ENCODE assay signal across 37 cellular contexts in genomic region chrX:22296871-22297270, GRCh38. TPM values are rescaled to one million over a fixed set of nuclear protein-coding genes. Genes with fewer than 3 reads are reported as not detected.
"Had no signal": no experiment of that assay in that cellular context is flagged by ENCODE, and none has a peak within 500 bp of the region (broad histone marks: within the 10 kb centered on the region; RNA-seq: fewer than 3 reads in every experiment).

No MANE protein-coding gene starts in this region.

- H3K4me1 Mint-ChIP-seq: activated CD4-positive, alpha-beta T cell treated with anti-CD3 and anti-CD28 coated beads, Interleukin-2, amount 10 ng/mL, durations not matched to agents 24 days and 14 days; activated T-helper 17 cell treated with anti-CD3 and anti-CD28 coated beads, Interleukin-2, amount 50 U/mL, for 72 hours; stimulated activated effector memory CD8-positive, alpha-beta T cell treated with anti-CD3 and anti-CD28 coated beads, Interleukin-12 subunit alpha, Interleukin-12 subunit beta, amount 100 ng/mL, for 72 hours had no signal

- H3K27me3 ChIP-seq: cardiac muscle cell, colonic mucosa, right lobe of liver, upper lobe of left lung had no signal

- DNase-seq: activated CD4-positive, alpha-beta memory T cell treated with anti-CD3 and anti-CD28 coated beads for 36 hours; activated CD4-positive, alpha-beta T cell treated with anti-CD3 and anti-CD28 coated beads, Interleukin-2, amount 10 ng/mL, durations not matched to agents 24 days and 14 days; activated CD4-positive, CD25-positive, alpha-beta regulatory T cell treated with anti-CD3 and anti-CD28 coated beads, Interleukin-2, amount 50 U/mL, for 72 hours; activated CD8-positive, alpha-beta memory T cell treated with anti-CD3 and anti-CD28 coated beads, Interleukin-2, amount 50 U/mL, for 4 hours; activated gamma-delta T cell treated with Interleukin-2 at 50 U/mL for 16 hours; activated T-cell treated with anti-CD3 and anti-CD28 coated beads, Interleukin-2, amount 50 U/mL, for 1 hour; aorta; cerebellar nuclear complex; colonic mucosa; dorsolateral prefrontal cortex; effector memory CD4-positive, alpha-beta T cell; glutamatergic neuron; islet precursor cell; left ventricle myocardium inferior; mesendoderm; right lobe of liver; stimulated activated CD4-positive, alpha-beta T cell treated with anti-CD3 and anti-CD28 coated beads, Interleukin-4, amount 100 ng/mL, for 1 hour; T-helper 2 cell; upper lobe of left lung had no signal

- H3K9me3 Mint-ChIP-seq: activated CD4-positive, alpha-beta memory T cell treated with anti-CD3 and anti-CD28 coated beads for 36 hours; activated CD4-positive, alpha-beta T cell treated with anti-CD3 and anti-CD28 coated beads, Interleukin-2, amount 10 ng/mL, durations not matched to agents 24 days and 14 days; activated naive CD4-positive, alpha-beta T cell treated with anti-CD3 and anti-CD28 coated beads, Interleukin-2, amount 50 U/mL, for 72 hours; activated T-helper 17 cell treated with anti-CD3 and anti-CD28 coated beads, Interleukin-2, amount 50 U/mL, for 72 hours; stimulated activated effector memory CD8-positive, alpha-beta T cell treated with anti-CD3 and anti-CD28 coated beads, Interleukin-12 subunit alpha, Interleukin-12 subunit beta, amount 100 ng/mL, for 72 hours; stimulated activated naive CD8-positive, alpha-beta T cell treated with anti-CD3 and anti-CD28 coated beads, Interleukin-15, Interleukin-2, amounts not matched to agents 100 ng/mL and 50 ng/mL, for 24 hours had no signal

- H3K9me3 ChIP-seq: colonic mucosa, left ventricle myocardium inferior, right lobe of liver, upper lobe of left lung had no signal

- H3K27ac ChIP-seq: cardiac muscle cell, colonic mucosa, dorsolateral prefrontal cortex, left ventricle myocardium inferior, right lobe of liver, upper lobe of left lung had no signal

- H3K4me3 Mint-ChIP-seq: activated CD4-positive, alpha-beta memory T cell treated with anti-CD3 and anti-CD28 coated beads for 36 hours; activated CD4-positive, alpha-beta T cell treated with anti-CD3 and anti-CD28 coated beads, Interleukin-2, amount 10 ng/mL, durations not matched to agents 24 days and 14 days; activated T-helper 17 cell treated with anti-CD3 and anti-CD28 coated beads, Interleukin-2, amount 50 U/mL, for 72 hours; brain; natural killer cell treated with Interleukin-12 subunit alpha and Interleukin-12 subunit beta and Interleukin-15 and Interleukin-18, amount 100 ng/mL, for 72 hours; stimulated activated effector memory CD8-positive, alpha-beta T cell treated with anti-CD3 and anti-CD28 coated beads, Interleukin-12 subunit alpha, Interleukin-12 subunit beta, amount 100 ng/mL, for 72 hours; stimulated activated naive CD8-positive, alpha-beta T cell treated with anti-CD3 and anti-CD28 coated beads, Interleukin-15, Interleukin-2, amounts not matched to agents 100 ng/mL and 50 ng/mL, for 24 hours had no signal

- ATAC-seq: activated naive CD4-positive, alpha-beta T cell treated with anti-CD3 and anti-CD28 coated beads, Interleukin-2, amount 50 U/mL, for 72 hours; activated T-helper 17 cell treated with anti-CD3 and anti-CD28 coated beads, Interleukin-2, amount 50 U/mL, for 72 hours; natural killer cell treated with Interleukin-12 subunit alpha and Interleukin-12 subunit beta and Interleukin-15 and Interleukin-18, amount 100 ng/mL, for 72 hours; right lobe of liver; stimulated activated effector memory CD8-positive, alpha-beta T cell treated with anti-CD3 and anti-CD28 coated beads, Interleukin-12 subunit alpha, Interleukin-12 subunit beta, amount 100 ng/mL, for 72 hours had no signal

- H3K36me3 Mint-ChIP-seq: activated CD4-positive, alpha-beta memory T cell treated with anti-CD3 and anti-CD28 coated beads for 36 hours; activated naive CD4-positive, alpha-beta T cell treated with anti-CD3 and anti-CD28 coated beads, Interleukin-2, amount 50 U/mL, for 72 hours; brain; natural killer cell treated with Interleukin-12 subunit alpha and Interleukin-12 subunit beta and Interleukin-15 and Interleukin-18, amount 100 ng/mL, for 72 hours; stimulated activated effector memory CD8-positive, alpha-beta T cell treated with anti-CD3 and anti-CD28 coated beads, Interleukin-12 subunit alpha, Interleukin-12 subunit beta, amount 100 ng/mL, for 72 hours had no signal

- H3K27me3 Mint-ChIP-seq: activated CD4-positive, alpha-beta memory T cell treated with anti-CD3 and anti-CD28 coated beads for 36 hours; activated CD4-positive, alpha-beta T cell treated with anti-CD3 and anti-CD28 coated beads, Interleukin-2, amount 10 ng/mL, durations not matched to agents 24 days and 14 days; brain had no signal

- H3K4me1 ChIP-seq: colonic mucosa, left ventricle myocardium inferior, right lobe of liver had no signal

- H3K27ac Mint-ChIP-seq: activated CD4-positive, alpha-beta memory T cell treated with anti-CD3 and anti-CD28 coated beads for 36 hours; activated CD4-positive, alpha-beta T cell treated with anti-CD3 and anti-CD28 coated beads, Interleukin-2, amount 10 ng/mL, durations not matched to agents 24 days and 14 days; activated naive CD4-positive, alpha-beta T cell treated with anti-CD3 and anti-CD28 coated beads, Interleukin-2, amount 50 U/mL, for 72 hours; activated T-helper 17 cell treated with anti-CD3 and anti-CD28 coated beads, Interleukin-2, amount 50 U/mL, for 72 hours; brain; natural killer cell treated with Interleukin-12 subunit alpha and Interleukin-12 subunit beta and Interleukin-15 and Interleukin-18, amount 100 ng/mL, for 72 hours; stimulated activated effector memory CD8-positive, alpha-beta T cell treated with anti-CD3 and anti-CD28 coated beads, Interleukin-12 subunit alpha, Interleukin-12 subunit beta, amount 100 ng/mL, for 72 hours; stimulated activated naive CD8-positive, alpha-beta T cell treated with anti-CD3 and anti-CD28 coated beads, Interleukin-15, Interleukin-2, amounts not matched to agents 100 ng/mL and 50 ng/mL, for 24 hours had no signal

- FAIRE-seq: frontal cortex had no signal

- H3K36me3 ChIP-seq: cardiac muscle cell, colonic mucosa, left ventricle myocardium inferior, right lobe of liver, upper lobe of left lung had no signal

- H3K4me3 ChIP-seq: cardiac muscle cell, colonic mucosa, dorsolateral prefrontal cortex, left ventricle myocardium inferior, lung, right lobe of liver, upper lobe of left lung had no signal

RNA-seq across cellular contexts. Expression of gene CBLL2, which starts 24.2 kb away (rescaled TPM):
- total RNA-seq: activated CD4-positive, alpha-beta memory T cell treated with anti-CD3 and anti-CD28 coated beads for 36 hours; activated CD4-positive, alpha-beta T cell treated with anti-CD3 and anti-CD28 coated beads, Interleukin-2, amount 10 ng/mL, durations not matched to agents 24 days and 14 days; activated CD8-positive, alpha-beta memory T cell treated with anti-CD3 and anti-CD28 coated beads for 36 hours; activated naive CD4-positive, alpha-beta T cell treated with anti-CD3 and anti-CD28 coated beads, Interleukin-2, amount 50 U/mL, for 72 hours; activated T-helper 17 cell treated with anti-CD3 and anti-CD28 coated beads, Interleukin-2, amount 50 U/mL, for 72 hours; aorta; cardiac muscle cell; colonic mucosa; epithelial cell of proximal tubule; fibroblast of lung; frontal cortex; left ventricle myocardium inferior; lung; mononuclear cell; natural killer cell treated with Interleukin-12 subunit alpha and Interleukin-12 subunit beta and Interleukin-15 and Interleukin-18, amount 100 ng/mL, for 72 hours; posterior vena cava; right lobe of liver; skeletal muscle tissue; subcutaneous adipose tissue; upper lobe of left lung had no signal
- polyA plus RNA-seq: adipose tissue, aorta, cardiac muscle cell, fibroblast of lung, lung, thymus had no signal
